Comparison of ENCODE assay signal across 8 cellular contexts in genomic region chr11:17598700-17599459, GRCh38. TPM values are rescaled to one million over a fixed set of nuclear protein-coding genes. Genes with fewer than 3 reads are reported as not detected.
DNase-seq lines count a peak whose midpoint lies in the region; ATAC-seq and TF ChIP-seq lines count a peak whose summit lies in the region.

No MANE protein-coding gene starts in this region.

- peaks cover 0 to 7% of the 10 kb centered on the region in 2 donors for H3K9me3 ChIP-seq in lung (ENCODE audit: control insufficient read depth in 2 of 2, insufficient read depth in 1 of 2, low read length in 1 of 2)

- H3K27me3 ChIP-seq in dorsolateral prefrontal cortex (peaks cover 0 to 2% (median 0%) of the 10 kb centered on the region in 45 donors), lung (ENCODE audit: control insufficient read depth, insufficient read depth) (no peaks in the 10 kb centered on the region)

- ATAC-seq in GM18520 (IDR thresholded peaks at IDR 0.05; ENCODE audit: unreplicated experiment) (peak; percentile 48), HG03066 (IDR thresholded peaks at IDR 0.05; ENCODE audit: low read depth, unreplicated experiment) (peak; percentile 74), lung (ENCODE audit: insufficient read depth, low FRiP score) (no peak)

- TF ChIP-seq CTCF in AG09309 (IDR thresholded peaks at IDR 0.05; ENCODE audit: control insufficient read depth, insufficient read depth, low read depth, low read length, missing control alignments), result peak; percentile 97
- peak; percentile 54 to 97 (median 92) for TF ChIP-seq CTCF in dorsolateral prefrontal cortex (IDR thresholded peaks at IDR 0.05 in 54 of 56, conservative IDR thresholded peaks at IDR 0.05 in 2 of 56; ENCODE audit: low read depth in 1 of 56, partially characterized antibody in 56 of 56)
- TF ChIP-seq CTCF in lung (IDR thresholded peaks at IDR 0.05; ENCODE audit: control extremely low read depth, extremely low read depth), result peak; percentile 80

- no peak overlapping the region for H3K4me3 ChIP-seq in AG09309 (ENCODE audit: control insufficient read depth, low read depth, low read length)
- no peak overlapping the region for H3K4me3 ChIP-seq in dorsolateral prefrontal cortex
- H3K4me3 ChIP-seq in lung, result no peak overlapping the region

- WGBS in lung, 2 donors, result 28 to 35% methylated on average over 17 of the region's 17 CpGs

- intact Hi-C loops in dorsolateral prefrontal cortex (cut with DNase I), result loop anchor here (2.0 to 5.0 kb wide), 4 partner anchors 132 to 380 kb away; no protein-coding TSS in a partner anchor

- no peak overlapping the region for H3K27ac ChIP-seq in dorsolateral prefrontal cortex
- H3K27ac ChIP-seq in lung (ENCODE audit: low read depth in 1 of 2, low read length in 1 of 2), result no peak overlapping the region

- peak; percentile 5 for DNase-seq in AG09309 (ENCODE audit: low read depth)
- DNase-seq in NCI-H2227 (lab: John Stamatoyannopoulos, UW; ENCODE audit: unreplicated experiment), result peak; percentile 89
- DNase-seq in activated CD4-positive, alpha-beta T cell treated with anti-CD3 and anti-CD28 coated beads, Interleukin-2, amount 50 U/mL, for 1 hour, result peak; percentile 63
- peak; percentile 70 to 89 (median 80) for DNase-seq in dorsolateral prefrontal cortex
- peak; percentile 63 for DNase-seq in lung (ENCODE audit: low spot score)
- DNase-seq in stimulated activated CD8-positive, alpha-beta memory T cell treated with anti-CD3 and anti-CD28 coated beads, Interleukin-12 subunit alpha, Interleukin-12 subunit beta, amount 100 ng/mL, for 1 hour (ENCODE audit: low read depth), result peak; percentile 49

- H3K4me1 ChIP-seq in lung (ENCODE audit: control insufficient read depth in 2 of 2, insufficient read depth in 2 of 2, low read length in 2 of 2), result no peaks in the 10 kb centered on the region

- H3K36me3 ChIP-seq in lung (ENCODE audit: control insufficient read depth in 2 of 2, insufficient read depth in 2 of 2, low read length in 2 of 2), result no peaks in the 10 kb centered on the region

RNA-seq across cellular contexts. Expression of gene OTOG, which starts 51.8 kb away (rescaled TPM):
- total RNA-seq in dorsolateral prefrontal cortex (1 to 10 TPM in 4 of 120 experiments, under 1 TPM in 92, not detected in 24; 0.03 to 2.4 (median 0.18) TPM), lung (under 1 TPM in 1 of 2 donors, not detected in 1; 0.11 TPM)
- not detected for polyA plus RNA-seq in lung

RNA-seq across cellular contexts. Expression of gene USH1C, which starts 54.7 kb away (rescaled TPM):
- 10 to 100 TPM in 49 of 120 experiments, 1 to 10 TPM in 70, under 1 TPM in 1; 0.77 to 58.6 (median 8.7) TPM for total RNA-seq in dorsolateral prefrontal cortex
- under 1 TPM; 0.11 to 0.55 TPM for total RNA-seq in lung
- polyA plus RNA-seq in lung, result under 1 TPM; 0.10 to 0.14 TPM

Comparison
In these comparisons a context has a peak if more than half of its experiments do, and no peak if none do; other contexts are left out.
1. DNase-seq: peak in every context shown above with its lines; median percentile 89 in NCI-H2227; 80 in dorsolateral prefrontal cortex; 63 in activated CD4-positive, alpha-beta T cell treated with anti-CD3 and anti-CD28 coated beads, Interleukin-2, amount 50 U/mL, for 1 hour; 63 in lung; 49 in stimulated activated CD8-positive, alpha-beta memory T cell treated with anti-CD3 and anti-CD28 coated beads, Interleukin-12 subunit alpha, Interleukin-12 subunit beta, amount 100 ng/mL, for 1 hour; 5 in AG09309.